ENCODE assay signal across 1 cellular context in genomic region chr7:28865494-28866257, GRCh38.
TF ChIP-seq lines count a peak whose summit lies in the region.

No MANE protein-coding gene starts in this region.

TF ChIP-seq in H1, 55 proteins besides CTCF, POLR2A, EP300 and RAD21:
- TF ChIP-seq NRF1 (IDR thresholded peaks at IDR 0.05; ENCODE audit: low read depth, low read length) (no peak), TEAD4 (IDR thresholded peaks at IDR 0.05; ENCODE audit: low read depth, low read length) (peak; percentile 62; the same call in 1 of the 2 replicates), TCF12 (IDR thresholded peaks at IDR 0.05; ENCODE audit: low read depth, low read length) (no peak), RBBP5 (IDR thresholded peaks at IDR 0.05; ENCODE audit: borderline replicate concordance, low read depth, low read length) (no peak)
